In genomic region chr1:12407050-12407961, GRCh38 we compare ENCODE assay signal across 8 cellular contexts.
DNase-seq lines count a peak whose midpoint lies in the region; ATAC-seq and TF ChIP-seq lines count a peak whose summit lies in the region.

No MANE protein-coding gene starts in this region.

- H3F3A ChIP-seq in smooth muscle cell (ENCODE audit: low read depth): peaks cover 4% of the 10 kb centered on the region

- peak; percentile 85 for ATAC-seq in activated CD8-positive, alpha-beta memory T cell treated with anti-CD3 and anti-CD28 coated beads, Interleukin-2, amount 10 ng/mL, durations not matched to agents 7 days and 5 days
- ATAC-seq in activated naive CD4-positive, alpha-beta T cell treated with anti-CD3 and anti-CD28 coated beads, Interleukin-2, amount 50 U/mL, for 72 hours: peak; percentile 87 to 93
- ATAC-seq in left cardiac atrium (peak; percentile 38 to 80), GM18511 (IDR thresholded peaks at IDR 0.05; ENCODE audit: unreplicated experiment) (no peak)

- no peak overlapping the region for H3K27ac Mint-ChIP-seq in activated CD8-positive, alpha-beta memory T cell treated with anti-CD3 and anti-CD28 coated beads, Interleukin-2, amount 10 ng/mL, durations not matched to agents 7 days and 5 days
- peak overlapping the region; percentile 13 to 70 for H3K27ac Mint-ChIP-seq in activated naive CD4-positive, alpha-beta T cell treated with anti-CD3 and anti-CD28 coated beads, Interleukin-2, amount 50 U/mL, for 72 hours

- TF ChIP-seq CTCF in smooth muscle cell (IDR thresholded peaks at IDR 0.05; ENCODE audit: borderline replicate concordance, insufficient read depth, poor library complexity, severe bottlenecking) (peak; percentile 10), adrenal gland (IDR thresholded peaks at IDR 0.05) (peak in 2 of 6 experiments; percentile 19)

- peaks cover 18% of the 10 kb centered on the region for H3K4me1 Mint-ChIP-seq in activated CD8-positive, alpha-beta memory T cell treated with anti-CD3 and anti-CD28 coated beads, Interleukin-2, amount 10 ng/mL, durations not matched to agents 7 days and 5 days

- CTCF ChIA-PET in activated CD8-positive, alpha-beta memory T cell treated with anti-CD3 and anti-CD28 coated beads, Interleukin-2, amount 10 ng/mL, durations not matched to agents 7 days and 5 days (lab: Charles Lee): interaction anchor here (0.6 to 2.3 kb wide), 10 partner anchors 8 to 227 kb away, joined by 3 to 18 read pairs (median 4); no protein-coding TSS in a partner anchor

- no peaks in the 10 kb centered on the region for H3K79me2 ChIP-seq in smooth muscle cell (ENCODE audit: low read depth)

- H3K4me1 ChIP-seq in smooth muscle cell (ENCODE audit: low read depth): peaks cover 25% of the 10 kb centered on the region
- peaks cover 8 to 30% of the 10 kb centered on the region in 2 donors for H3K4me1 ChIP-seq in adrenal gland (replicated peaks in 1 of 2)

- no peak overlapping the region for H3K4me3 Mint-ChIP-seq in activated CD8-positive, alpha-beta memory T cell treated with anti-CD3 and anti-CD28 coated beads, Interleukin-2, amount 10 ng/mL, durations not matched to agents 7 days and 5 days

- H3K27ac ChIP-seq in smooth muscle cell (ENCODE audit: low read depth) (no peak overlapping the region), adrenal gland (peak overlapping the region in 2 of 5 donors; percentile 18 to 47)

- H3K27me3 ChIP-seq in smooth muscle cell (ENCODE audit: low read depth): no peaks in the 10 kb centered on the region
- no peaks in the 10 kb centered on the region for H3K27me3 ChIP-seq in adrenal gland

- H4K20me1 ChIP-seq in smooth muscle cell (ENCODE audit: low read depth): no peaks in the 10 kb centered on the region

- H3K4me3 ChIP-seq in smooth muscle cell (no peak overlapping the region), adrenal gland (no peak overlapping the region)

- 77% methylated on average over 8 of the region's 8 CpGs for WGBS in smooth muscle cell (ENCODE audit: low lambda C conversion rate)
- 68 to 71% (median 70%) methylated on average over 8 of the region's 8 CpGs for WGBS in adrenal gland, 4 donors

- H3K4me2 ChIP-seq in smooth muscle cell: no peak overlapping the region

- H2AFZ ChIP-seq in smooth muscle cell (ENCODE audit: low read depth): no peak overlapping the region

- no peak for TF ChIP-seq POLR2A in adrenal gland (IDR thresholded peaks at IDR 0.05)

- H3K27me3 Mint-ChIP-seq in activated CD8-positive, alpha-beta memory T cell treated with anti-CD3 and anti-CD28 coated beads, Interleukin-2, amount 10 ng/mL, durations not matched to agents 7 days and 5 days: no peaks in the 10 kb centered on the region

- H3K36me3 Mint-ChIP-seq in activated CD8-positive, alpha-beta memory T cell treated with anti-CD3 and anti-CD28 coated beads, Interleukin-2, amount 10 ng/mL, durations not matched to agents 7 days and 5 days: peaks cover 50% of the 10 kb centered on the region
- peaks cover 47 to 52% of the 10 kb centered on the region in 2 donors for H3K36me3 Mint-ChIP-seq in activated naive CD4-positive, alpha-beta T cell treated with anti-CD3 and anti-CD28 coated beads, Interleukin-2, amount 50 U/mL, for 72 hours

- H3K36me3 ChIP-seq in smooth muscle cell (ENCODE audit: low read depth): peaks cover 9% of the 10 kb centered on the region
- peaks cover 0 to 16% of the 10 kb centered on the region in 2 donors for H3K36me3 ChIP-seq in adrenal gland (replicated peaks in 1 of 2)

- H3K9me3 Mint-ChIP-seq in activated CD8-positive, alpha-beta memory T cell treated with anti-CD3 and anti-CD28 coated beads, Interleukin-2, amount 10 ng/mL, durations not matched to agents 7 days and 5 days (ENCODE audit: low read depth): peaks cover 8% of the 10 kb centered on the region
- H3K9me3 Mint-ChIP-seq in activated naive CD4-positive, alpha-beta T cell treated with anti-CD3 and anti-CD28 coated beads, Interleukin-2, amount 50 U/mL, for 72 hours: peaks cover 8 to 9% of the 10 kb centered on the region in 2 donors

- DNase-seq in activated CD8-positive, alpha-beta memory T cell treated with anti-CD3 and anti-CD28 coated beads, Interleukin-2, amount 10 ng/mL, durations not matched to agents 7 days and 5 days: peak; percentile 47
- DNase-seq in activated CD8-positive, alpha-beta memory T cell treated with anti-CD3 and anti-CD28 coated beads, Interleukin-2, amount 50 U/mL, for 48 hours: no peak
- peak in 1 of 2 donors; percentile 12 for DNase-seq in activated naive CD4-positive, alpha-beta T cell treated with anti-CD3 and anti-CD28 coated beads, Interleukin-2, amount 50 U/mL, for 72 hours (ENCODE audit: low spot score in 2 of 2)
- DNase-seq in left cardiac atrium (no peak), smooth muscle cell (lab: John Stamatoyannopoulos, UW; ENCODE audit: unreplicated experiment) (no peak), adrenal gland (no peak)
- DNase-seq in stimulated activated CD4-positive, alpha-beta T cell treated with anti-CD3 and anti-CD28 coated beads, Interleukin-4, amount 100 ng/mL, for 1 hour: no peak

- H3K9me3 ChIP-seq in smooth muscle cell (replicated peaks; ENCODE audit: low read depth): no peaks in the 10 kb centered on the region
- H3K9me3 ChIP-seq in adrenal gland (replicated peaks in 1 of 3): no peaks in the 10 kb centered on the region

- no peak overlapping the region for H3K9ac ChIP-seq in smooth muscle cell (ENCODE audit: low read depth)

- intact Hi-C loops in left cardiac atrium (cut with DNase I): loop anchor here (2.0 to 10.0 kb wide), 3 partner anchors 137 to 211 kb away; partner anchors contain the start of gene DHRS3 (in 2 of the 2)
- intact Hi-C loops in adrenal gland (cut with DNase I): no loop called here

Comparison
In these comparisons a context has a peak if more than half of its experiments do, and no peak if none do; other contexts are left out.
1. intact Hi-C loops: an anchor here in left cardiac atrium (2.0 to 10.0 kb wide); none called in adrenal gland.